Comparison of ENCODE assay signal across 6 cellular contexts in genomic region chr2:40997362-40997761, GRCh38.
"Had no signal": no experiment of that assay in that cellular context is flagged by ENCODE, and none has a peak within 500 bp of the region (broad histone marks: within the 10 kb centered on the region; RNA-seq: fewer than 3 reads in every experiment).

No MANE protein-coding gene starts in this region.

- FAIRE-seq: HTR-8/SVneo, K562 had no signal

- H3K27ac ChIP-seq: HL-60 had no signal

- H3K4me3 ChIP-seq: K562 had no signal

- ATAC-seq: K562 had no signal

- DNase-seq: IMR-90, KBM-7, KG1 had no signal
